23 cellular contexts compared by ENCODE assay signal in the genomic region with DNA sequence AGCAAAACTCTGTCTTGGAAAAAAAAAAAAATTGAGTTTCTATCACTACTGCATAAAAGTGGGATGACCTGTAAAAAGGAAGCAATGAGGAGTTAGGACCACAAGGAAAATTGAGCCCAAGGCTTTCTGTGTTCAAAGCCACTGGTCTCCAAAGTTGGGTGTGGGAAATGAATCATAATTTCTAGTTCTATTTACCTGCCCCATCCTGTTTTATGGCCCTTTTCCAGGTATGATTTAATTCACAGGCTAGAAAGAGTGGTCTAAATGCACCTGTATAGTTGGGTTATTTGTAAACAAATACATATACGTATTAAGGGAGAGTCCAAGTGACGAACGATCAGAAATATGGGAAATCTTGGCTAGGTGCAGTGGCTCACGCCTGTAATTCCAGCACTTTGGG. TPM values are rescaled to one million over a fixed set of nuclear protein-coding genes. Genes with fewer than 3 reads are reported as not detected.
"Had no signal": no experiment of that assay in that cellular context is flagged by ENCODE, and none has a peak within 500 bp of the region (broad histone marks: within the 10 kb centered on the region; RNA-seq: fewer than 3 reads in every experiment).

No MANE protein-coding gene starts in this region.

- H3K27ac ChIP-seq: colonic mucosa, gastroesophageal sphincter, psoas muscle, right lobe of liver, testis, tibial nerve had no signal

- H3K36me3 ChIP-seq: colonic mucosa, gastroesophageal sphincter, right lobe of liver, tibial nerve had no signal

- DNase-seq: colonic mucosa; dermis blood vessel endothelial cell; glutamatergic neuron; immature natural killer cell; kidney; left cardiac atrium; left ventricle myocardium superior; naive thymus-derived CD4-positive, alpha-beta T cell; nephron progenitor cell; psoas muscle; retina; right lobe of liver; stimulated activated CD4-positive, alpha-beta T cell treated with anti-CD3 and anti-CD28 coated beads, Interleukin-15, amount 100 ng/mL, for 24 hours; stimulated activated CD4-positive, alpha-beta T cell treated with anti-CD3 and anti-CD28 coated beads, Interleukin-1b, Interleukin-23, amount 100 ng/mL, for 48 hours; stimulated activated CD4-positive, alpha-beta T cell treated with anti-CD3 and anti-CD28 coated beads, Interleukin-4, amount 100 ng/mL, for 4 hours; stimulated activated naive B cell treated with anti-CD40 and anti-IgM and Interleukin-4, amounts not matched to agents 10 μg/mL and 1 μg/mL and 100 μg/mL, for 72 hours; stimulated activated naive CD8-positive, alpha-beta T cell treated with anti-CD3 and anti-CD28 coated beads, Interleukin-15, amount 100 ng/mL, for 72 hours; testis had no signal

- ATAC-seq: gastroesophageal sphincter; left cardiac atrium; left ventricle myocardium superior; naive thymus-derived CD4-positive, alpha-beta T cell; psoas muscle; right lobe of liver; stimulated activated naive B cell treated with anti-CD40 and anti-IgM and Interleukin-4, amounts not matched to agents 10 μg/mL and 1 μg/mL and 100 μg/mL, for 72 hours; stimulated activated naive CD8-positive, alpha-beta T cell treated with anti-CD3 and anti-CD28 coated beads, Interleukin-15, amount 100 ng/mL, for 72 hours had no signal

- H3K4me3 ChIP-seq: colonic mucosa, gastroesophageal sphincter, lung, psoas muscle, right lobe of liver, testis, tibial nerve had no signal

- H3K27me3 ChIP-seq: colonic mucosa, gastroesophageal sphincter, right lobe of liver, testis, tibial nerve had no signal

- H3K9me3 ChIP-seq: colonic mucosa, gastroesophageal sphincter, psoas muscle, right lobe of liver, testis, tibial nerve had no signal

- H3K4me1 ChIP-seq: colonic mucosa, psoas muscle, right lobe of liver, testis, tibial nerve had no signal

RNA-seq across cellular contexts. Expression of gene PODNL1, which starts 8.2 kb away (rescaled TPM):
- total RNA-seq: mononuclear cell, omental fat pad had no signal
- polyA plus RNA-seq: immature natural killer cell had no signal
